In genomic region chr17:76270770-76271668, GRCh38 we compare ENCODE assay signal across 9 cellular contexts. TPM values are rescaled to one million over a fixed set of nuclear protein-coding genes. Genes with fewer than 3 reads are reported as not detected.
A peak's percentile ranks its signal among the peaks of the same experiment; 100 is the strongest.
DNase-seq lines count a peak whose midpoint lies in the region; ATAC-seq and TF ChIP-seq lines count a peak whose summit lies in the region.
"Had no signal": no experiment of that assay in that cellular context is flagged by ENCODE, and none has a peak within 500 bp of the region (broad histone marks: within the 10 kb centered on the region; RNA-seq: fewer than 3 reads in every experiment).

No MANE protein-coding gene starts in this region.

- peaks cover 19 to 26% of the 10 kb centered on the region in 2 donors for H3K36me3 Mint-ChIP-seq in activated T-cell treated with anti-CD3 and anti-CD28 coated beads, Interleukin-2, amount 50 U/mL, for 72 hours (ENCODE audit: insufficient read depth in 2 of 2)
- H3K36me3 Mint-ChIP-seq in natural killer cell, result no peaks in the 10 kb centered on the region

- peak overlapping the region; percentile 83 to 85 for H3K4me3 Mint-ChIP-seq in activated T-cell treated with anti-CD3 and anti-CD28 coated beads, Interleukin-2, amount 50 U/mL, for 72 hours
- peak overlapping the region; percentile 47 for H3K4me3 Mint-ChIP-seq in natural killer cell

- no peaks in the 10 kb centered on the region for H3K9me3 ChIP-seq in BE2C

- peaks cover 72% of the 10 kb centered on the region for H3K4me1 Mint-ChIP-seq in activated T-cell treated with anti-CD3 and anti-CD28 coated beads, Interleukin-2, amount 50 U/mL, for 72 hours (ENCODE audit: low read depth)
- peaks cover 28 to 51% of the 10 kb centered on the region in 2 donors for H3K4me1 Mint-ChIP-seq in natural killer cell

- peaks cover 2% of the 10 kb centered on the region; the same call in 1 of the 2 replicates for H3K4me1 ChIP-seq in BE2C

- intact Hi-C loops in natural killer cell (cut with micrococcal nuclease), result no loop called here

- no peak for DNase-seq in GM12864 (ENCODE audit: low read depth)
- peak; percentile 53 for DNase-seq in H7
- peak; percentile 57 to 66 for DNase-seq in activated T-cell treated with anti-CD3 and anti-CD28 coated beads, Interleukin-2, amount 50 U/mL, for 72 hours
- no peak for DNase-seq in natural killer cell
- no peak for DNase-seq in BE2C
- DNase-seq in SHP77 treated with DMSO at 0.1 percent for 48 hours (lab: John Stamatoyannopoulos, UW), result no peak
- DNase-seq in LoVo (ENCODE audit: low spot score), result no peak
- DNase-seq: left ventricle myocardium superior had no signal

- H3K4me3 ChIP-seq in GM12864 (ENCODE audit: low read depth, low read length) (peak overlapping the region; percentile 65), H7 (ENCODE audit: insufficient read depth, low read depth, low read length) (no peak overlapping the region), BE2C (ENCODE audit: low read depth, low read length) (no peak overlapping the region)

- no peaks in the 10 kb centered on the region for H3K27me3 ChIP-seq in H7 (ENCODE audit: control insufficient read depth, insufficient read depth, low read length)
- H3K27me3 ChIP-seq in BE2C, result no peaks in the 10 kb centered on the region

- no peak for TF ChIP-seq CTCF in GM12864 (IDR thresholded peaks at IDR 0.05; ENCODE audit: low read depth, low read length, missing control alignments)
- TF ChIP-seq CTCF in natural killer cell (IDR thresholded peaks at IDR 0.05), result no peak
- TF ChIP-seq CTCF in BE2C (IDR thresholded peaks at IDR 0.05; ENCODE audit: low read depth, low read length), result no peak

- H3K27me3 Mint-ChIP-seq in activated T-cell treated with anti-CD3 and anti-CD28 coated beads, Interleukin-2, amount 50 U/mL, for 72 hours (ENCODE audit: low read depth), result no peaks in the 10 kb centered on the region
- no peaks in the 10 kb centered on the region for H3K27me3 Mint-ChIP-seq in natural killer cell (ENCODE audit: low read depth in 2 of 2)

- no peaks in the 10 kb centered on the region for H3K9me3 Mint-ChIP-seq in activated T-cell treated with anti-CD3 and anti-CD28 coated beads, Interleukin-2, amount 50 U/mL, for 72 hours
- no peaks in the 10 kb centered on the region for H3K9me3 Mint-ChIP-seq in natural killer cell

- ATAC-seq in activated T-cell treated with anti-CD3 and anti-CD28 coated beads, Interleukin-2, amount 50 U/mL, for 72 hours (replicated peaks in 1 of 2), result peak; percentile 0 to 2
- ATAC-seq in natural killer cell (peak in 1 of 3 donors; percentile 0), HG03175 (IDR thresholded peaks at IDR 0.05; ENCODE audit: unreplicated experiment) (no peak)

- H3K27ac Mint-ChIP-seq in activated T-cell treated with anti-CD3 and anti-CD28 coated beads, Interleukin-2, amount 50 U/mL, for 72 hours, result peak overlapping the region; percentile 89
- peak overlapping the region; percentile 99 for H3K27ac Mint-ChIP-seq in natural killer cell

- peaks cover 1% of the 10 kb centered on the region for H3K36me3 ChIP-seq in H7 (replicated peaks; ENCODE audit: control insufficient read depth, insufficient read depth, low read length)
- H3K36me3 ChIP-seq in BE2C, result no peaks in the 10 kb centered on the region; the same call in 1 of the 2 replicates

RNA-seq across cellular contexts. Expression of gene UBALD2, which starts 5.9 kb away (rescaled TPM):
- total RNA-seq in H7 (2014; rRNA removed; shearing (Covaris generic)), result 21.3 and 24.8 TPM in 2 replicates
- total RNA-seq in activated T-cell treated with anti-CD3 and anti-CD28 coated beads, Interleukin-2, amount 50 U/mL, for 72 hours, result 100 to 1,000 TPM; 629 to 707 TPM
- 100 to 1,000 TPM; 171 to 287 (median 189) TPM for total RNA-seq in natural killer cell
- 191 TPM for polyA plus RNA-seq in BE2C (2012; ENCODE audit: insufficient read depth, insufficient read length, low read depth)

RNA-seq across cellular contexts. Expression of gene RNF157, which starts 30.7 kb away (rescaled TPM):
- total RNA-seq in H7 (2014; rRNA removed; shearing (Covaris generic)), result 4.2 and 5.6 TPM in 2 replicates
- total RNA-seq in activated T-cell treated with anti-CD3 and anti-CD28 coated beads, Interleukin-2, amount 50 U/mL, for 72 hours, result 100 to 1,000 TPM in 1 of 2 donors, 10 to 100 TPM in 1; 91.9 to 100 TPM
- total RNA-seq in natural killer cell, result 1 to 10 TPM; 4.9 to 9.1 (median 8.5) TPM
- polyA plus RNA-seq in BE2C (2012; ENCODE audit: insufficient read depth, insufficient read length, low read depth), result 10.1 TPM

RNA-seq across cellular contexts. Expression of gene QRICH2, which starts 37.1 kb away (rescaled TPM):
- 0.70 and 1.1 TPM in 2 replicates for total RNA-seq in H7 (2014; rRNA removed; shearing (Covaris generic))
- total RNA-seq in activated T-cell treated with anti-CD3 and anti-CD28 coated beads, Interleukin-2, amount 50 U/mL, for 72 hours, result 1 to 10 TPM; 3.1 to 4.5 TPM
- total RNA-seq in natural killer cell, result 1 to 10 TPM; 2.3 to 3.1 (median 2.9) TPM
- polyA plus RNA-seq in BE2C (2012; ENCODE audit: insufficient read depth, insufficient read length, low read depth), result 4.7 TPM

Comparison
In these comparisons a context has a peak if more than half of its experiments do, and no peak if none do; other contexts are left out.
1. DNase-seq: peak in H7 (single experiment) and activated T-cell treated with anti-CD3 and anti-CD28 coated beads, Interleukin-2, amount 50 U/mL, for 72 hours (2 of 2); none in GM12864 (single experiment), natural killer cell (single experiment), BE2C (single experiment), SHP77 treated with DMSO at 0.1 percent for 48 hours (single experiment) and LoVo (single experiment).
2. RNA of gene RNF157, which starts 30.7 kb away (total RNA-seq): 91.9 to 100 TPM in activated T-cell treated with anti-CD3 and anti-CD28 coated beads, Interleukin-2, amount 50 U/mL, for 72 hours; 4.9 to 9.1 TPM in natural killer cell and 4.2 to 5.6 TPM in H7; every median in the first group is over 4 times any median in the second.